10 cellular contexts compared by ENCODE assay signal in genomic region chr7:22696672-22697071, GRCh38. TPM values are rescaled to one million over a fixed set of nuclear protein-coding genes. Genes with fewer than 3 reads are reported as not detected.
A peak's percentile ranks its signal among the peaks of the same experiment; 100 is the strongest.
DNase-seq lines count a peak whose midpoint lies in the region; ATAC-seq, FAIRE-seq and TF ChIP-seq lines count a peak whose summit lies in the region.
"Had no signal": no experiment of that assay in that cellular context is flagged by ENCODE, and none has a peak within 500 bp of the region (broad histone marks: within the 10 kb centered on the region; RNA-seq: fewer than 3 reads in every experiment).

No MANE protein-coding gene starts in this region.

- H4K20me1 ChIP-seq in GM23338 (replicated peaks; ENCODE audit: insufficient read depth) (no peaks in the 10 kb centered on the region), HepG2 (ENCODE audit: insufficient read depth, low read length) (no peaks in the 10 kb centered on the region)

- no peak for TF ChIP-seq RAD21 in HepG2 (CRISPR knock-in tag; IDR thresholded peaks at IDR 0.05)

- H3K27ac ChIP-seq in GM23338 (ENCODE audit: low read depth) (no peak overlapping the region), HepG2 (ENCODE audit: extremely low read length, insufficient read depth, low read length) (no peak overlapping the region)
- no peak overlapping the region for H3K27ac ChIP-seq in CD8-positive, alpha-beta T cell (ENCODE audit: low read depth, low read length)

- peaks cover 1% of the 10 kb centered on the region for H3K27me3 Mint-ChIP-seq in GM23338 (ENCODE audit: insufficient read depth, low read depth, poor library complexity)
- H3K27me3 Mint-ChIP-seq in activated CD4-positive, alpha-beta memory T cell treated with anti-CD3 and anti-CD28 coated beads for 36 hours = peaks cover 2% of the 10 kb centered on the region
- H3K27me3 Mint-ChIP-seq in CD8-positive, alpha-beta T cell (ENCODE audit: low read depth) = peaks cover 10% of the 10 kb centered on the region

- peak overlapping the region; percentile 81; the same call in 1 of the 2 replicates for H2AFZ ChIP-seq in GM23338
- H2AFZ ChIP-seq in HepG2 (ENCODE audit: low read length) = no peak overlapping the region

- no peak overlapping the region for H3K4me3 Mint-ChIP-seq in GM23338
- H3K4me3 Mint-ChIP-seq in activated CD4-positive, alpha-beta memory T cell treated with anti-CD3 and anti-CD28 coated beads for 36 hours = no peak overlapping the region
- H3K4me3 Mint-ChIP-seq in CD8-positive, alpha-beta T cell = no peak overlapping the region

- H3K4me2 ChIP-seq in GM23338 (no peak overlapping the region), HepG2 (ENCODE audit: low read depth, low read length) (no peak overlapping the region)

- in situ Hi-C loops in HepG2 (cut with HindIII; ENCODE audit: extremely low pct_ligation_motif_present, low pct_unique_long_range_greater_than_20kb) = no loop called here

- CTCF ChIA-PET in activated CD4-positive, alpha-beta memory T cell treated with anti-CD3 and anti-CD28 coated beads for 36 hours (lab: Charles Lee) = interaction anchor here (1.1 to 4.3 kb wide), 4 partner anchors 21 to 136 kb away, joined by 3 to 18 read pairs (median 6); no protein-coding TSS in a partner anchor
- CTCF ChIA-PET in HepG2 (lab: Yijun Ruan, JAX; ENCODE audit: low intra/inter-chr PET ratio, low total read pairs) = no interaction called here
- CTCF ChIA-PET in CD8-positive, alpha-beta T cell (lab: Charles Lee) = interaction anchor here (0.8 kb wide), 1 partner anchor 12 kb away, joined by 3 read pairs; no protein-coding TSS in a partner anchor

- intact Hi-C loops in activated CD4-positive, alpha-beta memory T cell treated with anti-CD3 and anti-CD28 coated beads for 36 hours (cut with micrococcal nuclease) = no loop called here
- intact Hi-C loops in HepG2 (cut with micrococcal nuclease; ENCODE audit: unreplicated experiment) = no loop called here
- intact Hi-C loops in CD8-positive, alpha-beta T cell (cut with DNase I, micrococcal nuclease) = no loop called here

- no peaks in the 10 kb centered on the region for H3K9me3 ChIP-seq in HepG2 (ENCODE audit: low read length)
- H3K9me3 ChIP-seq in CD8-positive, alpha-beta T cell (ENCODE audit: low read length) = no peaks in the 10 kb centered on the region

- H3K36me3 Mint-ChIP-seq in GM23338 (ENCODE audit: low read depth) = no peaks in the 10 kb centered on the region
- no peaks in the 10 kb centered on the region for H3K36me3 Mint-ChIP-seq in activated CD4-positive, alpha-beta memory T cell treated with anti-CD3 and anti-CD28 coated beads for 36 hours
- H3K36me3 Mint-ChIP-seq in CD8-positive, alpha-beta T cell = no peaks in the 10 kb centered on the region

- no peak for TF ChIP-seq EP300 in HepG2 (IDR thresholded peaks at IDR 0.05; ENCODE audit: low read depth in 2 of 2, low read length in 2 of 2)
- TF ChIP-seq EP300 in HepG2 (CRISPR knock-in tag; IDR thresholded peaks at IDR 0.05; ENCODE audit: borderline replicate concordance) = no peak

- no peak for ATAC-seq in GM23338
- ATAC-seq in HepG2 = 0 out of 3 replicates have a peak, but pooled peaks have one; percentile 35
- ATAC-seq in HG02884 (IDR thresholded peaks at IDR 0.05; ENCODE audit: unreplicated experiment) = no peak
- no peak for ATAC-seq in HG03354 (IDR thresholded peaks at IDR 0.05; ENCODE audit: poor library complexity, severe bottlenecking, unreplicated experiment)
- no peak for ATAC-seq in CD8-positive, alpha-beta T cell

- WGBS in HepG2 (ENCODE audit: low lambda C conversion rate) = 52% methylated on average over 3 of the region's 3 CpGs

- H3K9me3 Mint-ChIP-seq in GM23338 = no peaks in the 10 kb centered on the region
- H3K9me3 Mint-ChIP-seq in activated CD4-positive, alpha-beta memory T cell treated with anti-CD3 and anti-CD28 coated beads for 36 hours = no peaks in the 10 kb centered on the region
- no peaks in the 10 kb centered on the region for H3K9me3 Mint-ChIP-seq in CD8-positive, alpha-beta T cell

- H3K27ac Mint-ChIP-seq in GM23338 = no peak overlapping the region
- H3K27ac Mint-ChIP-seq in activated CD4-positive, alpha-beta memory T cell treated with anti-CD3 and anti-CD28 coated beads for 36 hours = peak overlapping the region; percentile 80
- H3K27ac Mint-ChIP-seq in CD8-positive, alpha-beta T cell = no peak overlapping the region

- H3K79me2 ChIP-seq in GM23338 (replicated peaks; ENCODE audit: insufficient read depth) (no peaks in the 10 kb centered on the region), HepG2 (ENCODE audit: insufficient read depth, low read length) (no peaks in the 10 kb centered on the region)

- H3F3A ChIP-seq in GM23338 (replicated peaks; ENCODE audit: low read depth) = no peaks in the 10 kb centered on the region

- H3K36me3 ChIP-seq in GM23338 (ENCODE audit: insufficient read depth) = no peaks in the 10 kb centered on the region
- H3K36me3 ChIP-seq in HepG2 (replicated peaks in 1 of 2; ENCODE audit: control insufficient read depth in 1 of 2, insufficient read depth in 2 of 2, low read length in 2 of 2) = no peaks in the 10 kb centered on the region
- no peaks in the 10 kb centered on the region for H3K36me3 ChIP-seq in CD8-positive, alpha-beta T cell (ENCODE audit: insufficient read depth, low read length)

- H3K4me3 ChIP-seq in GM23338 (no peak overlapping the region), HepG2 (replicated peaks in 1 of 3; ENCODE audit: insufficient read depth in 1 of 3, low read depth in 2 of 3, low read length in 3 of 3) (no peak overlapping the region)
- no peak overlapping the region for H3K4me3 ChIP-seq in CD8-positive, alpha-beta T cell (ENCODE audit: low read depth, low read length)

- FAIRE-seq in GM12891 (lab: Jason Lieb, UNC) = peak; percentile 66
- FAIRE-seq in HepG2 (lab: Jason Lieb, UNC) = no peak

- POLR2A ChIA-PET in activated CD4-positive, alpha-beta memory T cell treated with anti-CD3 and anti-CD28 coated beads for 36 hours (lab: Charles Lee) = interaction anchor here (0.7 to 1.0 kb wide), 2 partner anchors 21 to 134 kb away, joined by 3 read pairs; no protein-coding TSS in a partner anchor
- POLR2A ChIA-PET in HepG2 (lab: Yijun Ruan, JAX) = no interaction called here
- POLR2A ChIA-PET in CD8-positive, alpha-beta T cell (lab: Charles Lee) = interaction anchor here (0.7 kb wide), 1 partner anchor 35 kb away, joined by 3 read pairs; no protein-coding TSS in a partner anchor

- DNase-seq in GM12891 (ENCODE audit: insufficient read length, low spot score) (no peak), GM23338 (ENCODE audit: low spot score) (no peak), HepG2 (ENCODE audit: low spot score) (no peak), SIG-M5 (lab: John Stamatoyannopoulos, UW) (no peak)
- peak; percentile 46 for DNase-seq in activated CD4-positive, alpha-beta memory T cell treated with anti-CD3 and anti-CD28 coated beads for 36 hours
- DNase-seq in CD8-positive, alpha-beta T cell = no peak
- DNase-seq: NCI-H1092 treated with DMSO at 0.1 percent for 48 hours, occipital lobe had no signal

- no peaks in the 10 kb centered on the region for H3K4me1 ChIP-seq in GM23338 (ENCODE audit: insufficient read depth)
- no peaks in the 10 kb centered on the region for H3K4me1 ChIP-seq in HepG2 (ENCODE audit: insufficient read depth, low read length)
- H3K4me1 ChIP-seq in CD8-positive, alpha-beta T cell (ENCODE audit: insufficient read depth, low read length) = peaks cover 13% of the 10 kb centered on the region

- TF ChIP-seq POLR2A in GM12891 (IDR thresholded peaks at IDR 0.05; ENCODE audit: low read depth, low read length) = no peak
- TF ChIP-seq POLR2A in HepG2 (IDR thresholded peaks at IDR 0.05; ENCODE audit: insufficient read depth in 1 of 2, low read depth in 2 of 2, low read length in 2 of 2) = no peak

- H3K9me2 ChIP-seq in GM23338 (ENCODE audit: insufficient read depth) = peaks cover 3% of the 10 kb centered on the region; the same call in 1 of the 2 replicates

- H3K27me3 ChIP-seq in GM23338 (ENCODE audit: insufficient read depth) (no peaks in the 10 kb centered on the region), HepG2 (ENCODE audit: control insufficient read depth in 1 of 2, insufficient read depth in 2 of 2, low read length in 2 of 2) (peaks cover 0 to 6% of the 10 kb centered on the region in 2 experiments; a peak in 1 of 5 replicates)
- no peaks in the 10 kb centered on the region for H3K27me3 ChIP-seq in CD8-positive, alpha-beta T cell (ENCODE audit: insufficient read depth, low read length)

- BruUV-seq in HepG2 (replicated peaks; lab: Mats Ljungman, UMichigan) = no TSS peak

- no peak overlapping the region for H3K9ac ChIP-seq in HepG2 (ENCODE audit: insufficient read depth, low read depth, low read length)

- peaks cover 4% of the 10 kb centered on the region; the same call in 2 of the 3 replicates for H3K4me1 Mint-ChIP-seq in GM23338
- peaks cover 66% of the 10 kb centered on the region for H3K4me1 Mint-ChIP-seq in activated CD4-positive, alpha-beta memory T cell treated with anti-CD3 and anti-CD28 coated beads for 36 hours (ENCODE audit: low read depth)
- H3K4me1 Mint-ChIP-seq in CD8-positive, alpha-beta T cell (ENCODE audit: low read depth) = peaks cover 22% of the 10 kb centered on the region

- no peak for TF ChIP-seq CTCF in GM23338 (conservative IDR thresholded peaks at IDR 0.05; ENCODE audit: low read depth in 2 of 2)
- no peak for TF ChIP-seq CTCF in HepG2 (CRISPR knock-in tag; IDR thresholded peaks at IDR 0.05)
- TF ChIP-seq CTCF in CD8-positive, alpha-beta T cell (IDR thresholded peaks at IDR 0.05) = no peak

RNA-seq across cellular contexts. Expression of gene IL6, which starts 30.3 kb away (rescaled TPM):
- 0.69 TPM for polyA plus RNA-seq in GM12891 (2012; ENCODE audit: low read depth, missing spikeins)
- total RNA-seq in GM23338 (2014; rRNA removed; shearing (Covaris generic)) = not detected in 2 replicates
- polyA plus RNA-seq in GM23338 (2016; fragmentation: Nextera tagmentation; extraction: Ambion mirVana) (0.40 and 1.6 TPM in 2 replicates), HepG2 (2011; rRNA removed) (not detected in 2 replicates)
- total RNA-seq in activated CD4-positive, alpha-beta memory T cell treated with anti-CD3 and anti-CD28 coated beads for 36 hours = 1 to 10 TPM; 1.9 to 2.2 TPM
- total RNA-seq in HepG2 (2016; rRNA removed; fragmentation: Illumina TruSeq; extraction: Trizol) = not detected in 2 replicates
- total RNA-seq in HepG2 (2016; cell fraction: cytosol; rRNA removed; fragmentation: Illumina TruSeq; extraction: Trizol; ENCODE audit: low read depth) = not detected in 2 replicates
- total RNA-seq in HepG2 (2016; cell fraction: insoluble cytoplasmic fraction; rRNA removed; fragmentation: Illumina TruSeq; extraction: Trizol) = not detected in 2 replicates
- total RNA-seq in HepG2 (2016; cell fraction: membrane; rRNA removed; fragmentation: Illumina TruSeq; extraction: Trizol) = not detected in 2 replicates
- not detected in 2 replicates for total RNA-seq in HepG2 (2016; cell fraction: nucleus; rRNA removed; fragmentation: Illumina TruSeq; extraction: Trizol)
- polyA plus RNA-seq in HepG2 (2011; cell fraction: cytosol; rRNA removed) = not detected in 2 replicates
- not detected in 2 replicates for polyA plus RNA-seq in HepG2 (2011; cell fraction: nucleus; rRNA removed)
- not detected in 2 replicates for polyA plus RNA-seq in HepG2 (2012)
- polyA plus RNA-seq in HepG2 (2016; cell fraction: cytosol; fragmentation: Illumina TruSeq; extraction: Trizol; ENCODE audit: low read depth) = not detected in 2 replicates
- polyA plus RNA-seq in HepG2 (2016; cell fraction: insoluble cytoplasmic fraction; fragmentation: Illumina TruSeq; extraction: Trizol; ENCODE audit: low read depth) = not detected in 2 replicates
- not detected in 2 replicates for polyA plus RNA-seq in HepG2 (2016; cell fraction: membrane; fragmentation: Illumina TruSeq; extraction: Trizol; ENCODE audit: low read depth)
- polyA plus RNA-seq in HepG2 (2016; cell fraction: nucleus; fragmentation: Illumina TruSeq; extraction: Trizol; ENCODE audit: insufficient read depth, low read depth) = not detected in 2 replicates
- polyA minus RNA-seq in HepG2 (2011; rRNA and poly(A)+ RNA removed; ENCODE audit: low replicate concordance) = 3.8 TPM in 1 of 2 replicates, not detected in the other
- polyA minus RNA-seq in HepG2 (2011; cell fraction: cytosol; rRNA and poly(A)+ RNA removed) = not detected in 2 replicates
- not detected in 2 replicates for polyA minus RNA-seq in HepG2 (2011; cell fraction: nucleus; rRNA and poly(A)+ RNA removed)
- under 1 TPM in 1 of 2 experiments, not detected in 1; 0.84 TPM for total RNA-seq in CD8-positive, alpha-beta T cell
- total RNA-seq: occipital lobe had no signal
